7 cellular contexts compared by ENCODE assay signal in the genomic region with DNA sequence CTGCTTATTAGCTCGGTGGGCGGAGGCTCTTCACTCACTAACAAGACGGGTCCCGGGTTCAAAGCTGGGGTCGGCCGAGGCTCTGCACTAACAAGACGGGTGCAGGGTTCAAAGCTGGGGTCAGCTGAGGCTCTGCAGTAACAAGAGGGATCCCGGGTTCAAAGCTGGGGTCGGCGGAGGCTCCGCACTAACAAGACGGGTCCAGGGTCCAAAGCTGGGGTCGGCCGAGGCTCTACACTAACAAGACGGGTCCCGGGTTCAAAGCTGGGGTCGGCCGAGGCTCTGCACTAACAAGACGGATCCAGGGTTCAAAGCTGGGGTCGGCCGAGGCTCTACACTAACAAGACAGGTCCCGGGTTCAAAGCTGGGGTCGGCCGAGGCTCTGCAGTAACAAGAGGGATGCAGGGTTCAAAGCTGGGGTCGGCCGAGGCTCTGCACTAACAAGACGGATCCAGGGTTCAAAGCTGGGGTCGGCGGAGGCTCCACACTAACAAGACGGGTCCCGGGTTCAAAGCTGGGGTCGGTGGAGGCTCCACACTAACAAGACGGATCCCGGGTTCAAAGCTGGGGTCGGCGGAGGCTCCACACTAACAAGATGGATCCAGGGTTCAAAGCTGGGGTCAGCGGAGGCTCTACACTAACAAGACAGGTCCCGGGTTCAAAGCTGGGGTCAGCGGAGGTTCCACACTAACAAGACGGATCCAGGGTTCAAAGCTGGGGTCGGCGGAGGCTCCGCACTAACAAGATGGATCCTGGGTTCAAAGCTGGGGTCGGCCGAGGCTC. TPM values are rescaled to one million over a fixed set of nuclear protein-coding genes. Genes with fewer than 3 reads are reported as not detected.
DNase-seq lines count a peak whose midpoint lies in the region; ATAC-seq, FAIRE-seq and TF ChIP-seq lines count a peak whose summit lies in the region.
"Not testable (repeated sequence)": the region's sequence is repeated elsewhere in the genome, so short reads cannot be mapped to it uniquely, and the experiment has no call there.

No MANE protein-coding gene starts in this region.

- H3F3A ChIP-seq in OCI-LY1 (ENCODE audit: insufficient read depth, low read length): peaks cover 14% of the 10 kb centered on the region

- DNase-seq in Right ventricle myocardium inferior (ENCODE audit: missing footprints) (peak; percentile 60), kidney (peak; percentile 37)
- not testable (repeated sequence) for DNase-seq in progenitor cell of endocrine pancreas (ENCODE audit: low spot score, unreplicated experiment)

- not testable (repeated sequence) for FAIRE-seq in kidney (lab: Jason Lieb, UNC)

- TF ChIP-seq CTCF in OCI-LY1 (IDR thresholded peaks at IDR 0.05; ENCODE audit: low read length); brain (conservative IDR thresholded peaks at IDR 0.05); kidney (IDR thresholded peaks at IDR 0.05; ENCODE audit: borderline replicate concordance, extremely low read depth, insufficient read depth); progenitor cell of endocrine pancreas (IDR thresholded peaks at IDR 0.05; ENCODE audit: unreplicated experiment): not testable (repeated sequence)

- not testable (repeated sequence) for H2AFZ ChIP-seq in OCI-LY1 (ENCODE audit: low read length)

- not testable (repeated sequence) for H3K27me3 Mint-ChIP-seq in brain, progenitor cell of endocrine pancreas

- not testable (repeated sequence) for H3K9me3 ChIP-seq in OCI-LY1 (ENCODE audit: low read length); kidney (ENCODE audit: control insufficient read depth in 1 of 2, low read length in 2 of 2); mucosa of rectum (ENCODE audit: control insufficient read depth in 2 of 2, low read length in 2 of 2); subcutaneous abdominal adipose tissue (ENCODE audit: control insufficient read depth in 5 of 5, low read length in 5 of 5)

- H3K4me2 ChIP-seq in OCI-LY1 (ENCODE audit: low read length): peak overlapping the region; percentile 35; the same call in 1 of the 2 replicates

- H3K27me3 ChIP-seq in OCI-LY1 (ENCODE audit: insufficient read depth, low read length); mucosa of rectum (ENCODE audit: control insufficient read depth in 2 of 2, insufficient read depth in 2 of 2, low read length in 2 of 2); subcutaneous abdominal adipose tissue (ENCODE audit: control insufficient read depth in 5 of 5, insufficient read depth in 4 of 5, low read length in 5 of 5): not testable (repeated sequence)

- H3K27ac Mint-ChIP-seq in brain: peak overlapping the region; percentile 25 to 97 (median 93)
- peak overlapping the region; percentile 29 for H3K27ac Mint-ChIP-seq in progenitor cell of endocrine pancreas

- H3K9me3 Mint-ChIP-seq in brain; progenitor cell of endocrine pancreas (ENCODE audit: low read depth): not testable (repeated sequence)

- not testable (repeated sequence) for H3K36me3 ChIP-seq in OCI-LY1 (ENCODE audit: insufficient read depth, low read length); kidney (ENCODE audit: control insufficient read depth in 1 of 2, insufficient read depth in 2 of 2, low read length in 2 of 2); mucosa of rectum (ENCODE audit: control insufficient read depth in 2 of 2, insufficient read depth in 2 of 2, low read length in 2 of 2)
- peaks cover 0 to 20% (median 0%) of the 10 kb centered on the region in 5 donors for H3K36me3 ChIP-seq in subcutaneous abdominal adipose tissue (ENCODE audit: control insufficient read depth in 5 of 5, insufficient read depth in 5 of 5, low read length in 5 of 5)

- H3K4me1 ChIP-seq in OCI-LY1 (ENCODE audit: insufficient read depth, low read length, severe bottlenecking) (peaks cover 75% of the 10 kb centered on the region), mucosa of rectum (ENCODE audit: control insufficient read depth in 2 of 2, insufficient read depth in 2 of 2, low read length in 2 of 2) (peaks cover 4 to 22% of the 10 kb centered on the region in 2 donors), subcutaneous abdominal adipose tissue (ENCODE audit: control insufficient read depth in 5 of 5, insufficient read depth in 5 of 5, low read length in 5 of 5) (peaks cover 0 to 30% (median 6%) of the 10 kb centered on the region in 5 donors)
- not testable (repeated sequence) for H3K4me1 ChIP-seq in kidney (ENCODE audit: control insufficient read depth in 1 of 2, insufficient read depth in 1 of 2, low read depth in 1 of 2, low read length in 2 of 2)

- H3K9ac ChIP-seq in OCI-LY1 (ENCODE audit: low read length); kidney (ENCODE audit: low read length in 2 of 2): not testable (repeated sequence)
- H3K9ac ChIP-seq in mucosa of rectum (ENCODE audit: low read depth in 1 of 2, low read length in 2 of 2) (peak overlapping the region in 1 of 2 donors; percentile 62), subcutaneous abdominal adipose tissue (ENCODE audit: low read length in 5 of 5) (peak overlapping the region in 2 of 5 donors; percentile 63 to 82)

- peak overlapping the region; percentile 22 for H3K4me3 ChIP-seq in OCI-LY1 (ENCODE audit: low read depth, low read length, poor library complexity, severe bottlenecking)
- not testable (repeated sequence) for H3K4me3 ChIP-seq in kidney (ENCODE audit: low read length in 2 of 2); mucosa of rectum (ENCODE audit: low read length in 2 of 2)
- H3K4me3 ChIP-seq in subcutaneous abdominal adipose tissue (ENCODE audit: low read depth in 1 of 5, low read length in 5 of 5): peak overlapping the region in 3 of 5 donors; percentile 41 to 54 (median 49)

- not testable (repeated sequence) for H3K36me3 Mint-ChIP-seq in brain; progenitor cell of endocrine pancreas (ENCODE audit: insufficient read depth)

- not testable (repeated sequence) for H3K9me2 ChIP-seq in OCI-LY1 (ENCODE audit: low read depth, low read length)

- H4K20me1 ChIP-seq in OCI-LY1 (ENCODE audit: insufficient read depth, low read length): not testable (repeated sequence)

- H3K79me2 ChIP-seq in OCI-LY1 (ENCODE audit: insufficient read depth, low read length): not testable (repeated sequence)

- not testable (repeated sequence) for ATAC-seq in Right ventricle myocardium inferior

- intact Hi-C loops in Right ventricle myocardium inferior (cut with DNase I); kidney (cut with DNase I): not testable (repeated sequence)

- peak overlapping the region in 2 of 5 experiments; percentile 38 to 44 for H3K4me3 Mint-ChIP-seq in brain
- not testable (repeated sequence) for H3K4me3 Mint-ChIP-seq in progenitor cell of endocrine pancreas (ENCODE audit: low read depth)

- peaks cover 45% of the 10 kb centered on the region for H3K4me1 Mint-ChIP-seq in brain
- H3K4me1 Mint-ChIP-seq in progenitor cell of endocrine pancreas (ENCODE audit: low read depth): not testable (repeated sequence)

- H3K27ac ChIP-seq in OCI-LY1 (ENCODE audit: low read depth, low read length, poor library complexity, severe bottlenecking) (peak overlapping the region; percentile 76), kidney (ENCODE audit: low read depth in 2 of 2, low read length in 2 of 2) (peak overlapping the region in 1 of 2 donors; percentile 28), mucosa of rectum (ENCODE audit: low read depth in 2 of 2, low read length in 2 of 2) (peak overlapping the region; percentile 87 to 93), subcutaneous abdominal adipose tissue (ENCODE audit: low read depth, low read length) (peak overlapping the region; percentile 75)

RNA-seq across cellular contexts. Expression of a gene that starts 53.8 kb away (rescaled TPM):
- 5.5 TPM for polyA plus RNA-seq in brain (ENCODE audit: insufficient read depth, low read depth, low replicate concordance)
- 4.5 TPM for total RNA-seq in Right ventricle myocardium inferior
- 21.6 TPM for total RNA-seq in kidney
- 4.2 TPM for polyA plus RNA-seq in kidney (ENCODE audit: insufficient read depth, low read depth, low replicate concordance)
- total RNA-seq in progenitor cell of endocrine pancreas: 1.2 and 1.3 TPM in 2 replicates
